In the genomic region with DNA sequence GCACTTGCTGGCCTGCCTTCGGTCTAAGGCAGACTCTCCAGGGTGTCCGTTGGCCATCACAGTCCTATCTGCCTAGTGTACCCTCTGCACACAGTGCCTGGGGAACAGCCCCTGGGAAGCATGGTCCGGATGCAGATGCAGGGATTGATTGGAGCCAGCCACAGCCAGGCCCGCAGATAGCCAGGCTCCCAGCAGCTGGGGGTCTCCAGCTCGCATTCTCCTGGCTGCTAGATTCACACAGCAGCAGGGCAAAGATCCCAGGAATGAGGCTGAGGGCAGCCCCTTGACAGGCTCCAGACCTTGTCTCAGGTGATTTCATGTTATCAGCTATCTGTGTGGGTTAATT, we compare ENCODE assay signal across 17 cellular contexts. TPM values are rescaled to one million over a fixed set of nuclear protein-coding genes. Genes with fewer than 3 reads are reported as not detected.
A peak's percentile ranks its signal among the peaks of the same experiment; 100 is the strongest.
DNase-seq lines count a peak whose midpoint lies in the region; ATAC-seq and TF ChIP-seq lines count a peak whose summit lies in the region.
"Had no signal": no experiment of that assay in that cellular context is flagged by ENCODE, and none has a peak within 500 bp of the region (broad histone marks: within the 10 kb centered on the region; RNA-seq: fewer than 3 reads in every experiment).

No MANE protein-coding gene starts in this region.

- ATAC-seq in esophagus mucosa (peak; percentile 8), GM18861 (IDR thresholded peaks at IDR 0.05; ENCODE audit: unreplicated experiment) (no peak)
- ATAC-seq: stimulated activated effector memory CD8-positive, alpha-beta T cell treated with anti-CD3 and anti-CD28 coated beads, Interleukin-12 subunit alpha, Interleukin-12 subunit beta, amount 100 ng/mL, for 72 hours had no signal

- peaks cover 3% of the 10 kb centered on the region for H3K4me1 Mint-ChIP-seq in glutamatergic neuron (ENCODE audit: low read depth, unreplicated experiment)
- H3K4me1 Mint-ChIP-seq: brain had no signal

- intact Hi-C loops in sigmoid colon (cut with DNase I) = no loop called here

- no peak overlapping the region for H3K4me3 ChIP-seq in sigmoid colon
- H3K4me3 ChIP-seq: BLaER1 had no signal

- no peaks in the 10 kb centered on the region for H3K27me3 ChIP-seq in sigmoid colon
- H3K27me3 ChIP-seq: BLaER1 had no signal

- DNase-seq in Daoy (ENCODE audit: low read depth) (peak; percentile 52), sigmoid colon (no peak), glutamatergic neuron (no peak), activated T-cell treated with anti-CD3 and anti-CD28 coated beads for 4 hours (no peak)
- no peak for DNase-seq in stimulated activated CD4-positive, alpha-beta T cell treated with anti-CD3 and anti-CD28 coated beads, Interleukin-2, amount 100 ng/mL, for 48 hours
- DNase-seq: activated effector memory CD4-positive, alpha-beta T cell treated with Interleukin-2 at 50 U/mL for 16 hours; DND-41; effector CD8-positive, alpha-beta T cell; NK-92 treated with Interleukin-12 subunit alpha and Interleukin-12 subunit beta, amount 100 ng/mL, for 24 hours; SIG-M5 had no signal

- H3K9me3 ChIP-seq in sigmoid colon = no peaks in the 10 kb centered on the region
- H3K9me3 ChIP-seq: BLaER1 had no signal

- 82 to 94% methylated on average over 5 of the region's 5 CpGs for WGBS in sigmoid colon, 2 donors

- H3K4me3 Mint-ChIP-seq in glutamatergic neuron (ENCODE audit: unreplicated experiment) = no peak overlapping the region
- H3K4me3 Mint-ChIP-seq: brain; stimulated activated effector memory CD8-positive, alpha-beta T cell treated with anti-CD3 and anti-CD28 coated beads, Interleukin-12 subunit alpha, Interleukin-12 subunit beta, amount 100 ng/mL, for 72 hours had no signal

- no peaks in the 10 kb centered on the region for H3K27me3 Mint-ChIP-seq in glutamatergic neuron (ENCODE audit: unreplicated experiment)
- H3K27me3 Mint-ChIP-seq: brain had no signal

- TF ChIP-seq CTCF in VCaP (conservative IDR thresholded peaks at IDR 0.05) = no peak
- TF ChIP-seq CTCF in sigmoid colon (IDR thresholded peaks at IDR 0.05) = no peak
- no peak for TF ChIP-seq CTCF in glutamatergic neuron (IDR thresholded peaks at IDR 0.05; ENCODE audit: partially characterized antibody, unreplicated experiment)

- H3K27ac Mint-ChIP-seq in glutamatergic neuron (ENCODE audit: unreplicated experiment) = no peak overlapping the region
- H3K27ac Mint-ChIP-seq: stimulated activated effector memory CD8-positive, alpha-beta T cell treated with anti-CD3 and anti-CD28 coated beads, Interleukin-12 subunit alpha, Interleukin-12 subunit beta, amount 100 ng/mL, for 72 hours had no signal

- H3K36me3 ChIP-seq in sigmoid colon = peaks cover 0 to 6% (median 0%) of the 10 kb centered on the region in 4 donors
- H3K36me3 ChIP-seq: BLaER1 had no signal

- TF ChIP-seq POLR2A in sigmoid colon (IDR thresholded peaks at IDR 0.05) = no peak

- H3K4me1 ChIP-seq in sigmoid colon = peaks cover 0 to 31% (median 29%) of the 10 kb centered on the region in 4 donors

- H3K9me3 Mint-ChIP-seq in glutamatergic neuron (ENCODE audit: unreplicated experiment) = no peaks in the 10 kb centered on the region
- H3K9me3 Mint-ChIP-seq: brain; stimulated activated effector memory CD8-positive, alpha-beta T cell treated with anti-CD3 and anti-CD28 coated beads, Interleukin-12 subunit alpha, Interleukin-12 subunit beta, amount 100 ng/mL, for 72 hours had no signal

- H3K27ac ChIP-seq in VCaP (peak overlapping the region; percentile 79; the same call in 1 of the 2 replicates), sigmoid colon (peak overlapping the region; percentile 61 to 79 (median 72))
- H3K27ac ChIP-seq: BLaER1, KMS-11 had no signal

- H3K36me3 Mint-ChIP-seq in glutamatergic neuron (ENCODE audit: unreplicated experiment) = no peaks in the 10 kb centered on the region
- H3K36me3 Mint-ChIP-seq: brain had no signal

- no peak for TF ChIP-seq EP300 in sigmoid colon (IDR thresholded peaks at IDR 0.05)

RNA-seq across cellular contexts. Expression of a gene that starts 41.4 kb away (rescaled TPM):
- total RNA-seq in Daoy (2014; rRNA removed; shearing (Covaris generic)) = 12.7 and 13.3 TPM in 2 replicates
- total RNA-seq in esophagus mucosa = 6.0 TPM
- total RNA-seq in sigmoid colon = 1 to 10 TPM; 1.1 to 6.1 (median 3.7) TPM
- polyA plus RNA-seq in sigmoid colon = 1 to 10 TPM; 1.2 to 2.8 (median 2.8) TPM
- 0.20 TPM for total RNA-seq in glutamatergic neuron (ENCODE audit: unreplicated experiment)

RNA-seq across cellular contexts. Expression of a gene that starts 42.1 kb away (rescaled TPM):
- total RNA-seq in Daoy (2014; rRNA removed; shearing (Covaris generic)) = 5.0 and 5.9 TPM in 2 replicates
- 16.9 TPM for total RNA-seq in esophagus mucosa
- 10 to 100 TPM; 11.2 to 23.3 (median 12.6) TPM for total RNA-seq in sigmoid colon
- 10 to 100 TPM; 13.4 to 25.7 (median 17.4) TPM for polyA plus RNA-seq in sigmoid colon
- 24.7 TPM for total RNA-seq in glutamatergic neuron (ENCODE audit: unreplicated experiment)
